ENCODE assay signal across 8 cellular contexts in genomic region chr3:186617038-186617934, GRCh38. TPM values are rescaled to one million over a fixed set of nuclear protein-coding genes. Genes with fewer than 3 reads are reported as not detected.
DNase-seq lines count a peak whose midpoint lies in the region; ATAC-seq and TF ChIP-seq lines count a peak whose summit lies in the region.

No MANE protein-coding gene starts in this region.

- H3K4me2 ChIP-seq in SK-N-SH = peak overlapping the region; percentile 59

- H3K9ac ChIP-seq in SK-N-SH = no peak overlapping the region

- no peaks in the 10 kb centered on the region for H3K36me3 Mint-ChIP-seq in activated naive CD4-positive, alpha-beta T cell treated with anti-CD3 and anti-CD28 coated beads, Interleukin-2, amount 10 ng/mL, durations not matched to agents 7 days and 5 days

- H3K4me1 Mint-ChIP-seq in activated naive CD4-positive, alpha-beta T cell treated with anti-CD3 and anti-CD28 coated beads, Interleukin-2, amount 10 ng/mL, durations not matched to agents 7 days and 5 days = peaks cover 22% of the 10 kb centered on the region

- TF ChIP-seq EP300 in SK-N-SH (IDR thresholded peaks at IDR 0.05; ENCODE audit: borderline replicate concordance in 1 of 2, low read depth in 1 of 2, low read length in 1 of 2) (no peak), upper lobe of left lung (IDR thresholded peaks at IDR 0.05) (no peak)

- no peaks in the 10 kb centered on the region for H3K9me3 Mint-ChIP-seq in activated naive CD4-positive, alpha-beta T cell treated with anti-CD3 and anti-CD28 coated beads, Interleukin-2, amount 10 ng/mL, durations not matched to agents 7 days and 5 days

- peak overlapping the region; percentile 19 for H3K4me3 Mint-ChIP-seq in activated naive CD4-positive, alpha-beta T cell treated with anti-CD3 and anti-CD28 coated beads, Interleukin-2, amount 10 ng/mL, durations not matched to agents 7 days and 5 days

- H3F3A ChIP-seq in SK-N-SH (replicated peaks; ENCODE audit: insufficient read depth) = no peaks in the 10 kb centered on the region

- peak; percentile 69 for TF ChIP-seq RAD21 in SK-N-SH (IDR thresholded peaks at IDR 0.05; ENCODE audit: low read length)

- WGBS in SK-N-SH (ENCODE audit: low lambda C conversion rate) = 28% methylated on average over 26 of the region's 30 CpGs
- WGBS in upper lobe of left lung, 2 donors = 19 to 25% methylated on average over 18 to 30 of the region's 30 CpGs

- H3K27ac Mint-ChIP-seq in activated naive CD4-positive, alpha-beta T cell treated with anti-CD3 and anti-CD28 coated beads, Interleukin-2, amount 10 ng/mL, durations not matched to agents 7 days and 5 days = no peak overlapping the region

- no peaks in the 10 kb centered on the region for H4K20me1 ChIP-seq in SK-N-SH (ENCODE audit: insufficient read depth)

- H3K9me3 ChIP-seq in SK-N-SH (no peaks in the 10 kb centered on the region), upper lobe of left lung (no peaks in the 10 kb centered on the region)

- peak overlapping the region in 1 of 2 experiments; percentile 34; a peak in 1 of 4 replicates for H3K4me3 ChIP-seq in SK-N-SH (ENCODE audit: low read depth in 2 of 2, low read length in 1 of 2)
- H3K4me3 ChIP-seq in upper lobe of left lung = no peak overlapping the region

- peak overlapping the region; percentile 57; the same call in 1 of the 2 replicates for H2AFZ ChIP-seq in SK-N-SH (ENCODE audit: low read depth)

- ATAC-seq in HG02610 (IDR thresholded peaks at IDR 0.05; ENCODE audit: unreplicated experiment) (peak; percentile 93), upper lobe of left lung (ENCODE audit: low FRiP score in 2 of 2) (peak; percentile 95 to 96)

- H3K27ac ChIP-seq in SK-N-SH (ENCODE audit: low read depth in 2 of 2, low read length in 1 of 2) = no peak overlapping the region
- peak overlapping the region in 1 of 4 donors; percentile 19 for H3K27ac ChIP-seq in upper lobe of left lung

- H3K4me1 ChIP-seq in SK-N-SH (ENCODE audit: control insufficient read depth in 1 of 2, insufficient read depth in 2 of 2, low read depth in 1 of 2, low read length in 1 of 2) (peaks cover 0 to 7% of the 10 kb centered on the region in 2 experiments; a peak in 2 of 4 replicates), upper lobe of left lung (peaks cover 7 to 10% (median 8%) of the 10 kb centered on the region in 4 donors)

- no peaks in the 10 kb centered on the region for H3K9me2 ChIP-seq in SK-N-SH

- H3K79me2 ChIP-seq in SK-N-SH (ENCODE audit: insufficient read depth) = no peaks in the 10 kb centered on the region

- CTCF ChIA-PET in SK-N-SH (lab: Yijun Ruan, JAX) = interaction anchor here (0.5 to 8.6 kb wide), 46 partner anchors 8 to 957 kb away, joined by 3 to 167 read pairs (median 4); partner anchors contain the start of genes EIF4A2, FETUB and RPL39L
- CTCF ChIA-PET in activated naive CD4-positive, alpha-beta T cell treated with anti-CD3 and anti-CD28 coated beads, Interleukin-2, amount 10 ng/mL, durations not matched to agents 7 days and 5 days (lab: Charles Lee) = interaction anchor here (0.6 to 5.6 kb wide), 49 partner anchors 8 to 957 kb away, joined by 3 to 136 read pairs (median 5); partner anchors contain the start of genes CRYGS, DNAJB11, EIF4A2 and TBCCD1

- H3K36me3 ChIP-seq in SK-N-SH (replicated peaks in 1 of 2; ENCODE audit: control insufficient read depth in 1 of 2, insufficient read depth in 2 of 2, low read length in 1 of 2) = no peaks in the 10 kb centered on the region
- no peaks in the 10 kb centered on the region for H3K36me3 ChIP-seq in upper lobe of left lung

- DNase-seq in GM10266 (ENCODE audit: extremely low spot score) (peak; percentile 91), NAMALWA (ENCODE audit: low spot score) (peak; percentile 77), SK-N-SH (peak; percentile 84), glomerular visceral epithelial cell (ENCODE audit: extremely low spot score) (peak; percentile 94), pons (ENCODE audit: low spot score) (peak; percentile 64), upper lobe of left lung (peak; percentile 89 to 92)
- peak; percentile 89 for DNase-seq in activated naive CD4-positive, alpha-beta T cell treated with anti-CD3 and anti-CD28 coated beads, Interleukin-2, amount 10 ng/mL, durations not matched to agents 7 days and 5 days

- POLR2A ChIA-PET in SK-N-SH (lab: Yijun Ruan, JAX) = interaction anchor here (4.9 kb wide), 1 partner anchor 167 kb away, joined by 31 read pairs; the partner anchor contains the start of gene EIF4A2

- H3K27me3 Mint-ChIP-seq in activated naive CD4-positive, alpha-beta T cell treated with anti-CD3 and anti-CD28 coated beads, Interleukin-2, amount 10 ng/mL, durations not matched to agents 7 days and 5 days = peaks cover 59% of the 10 kb centered on the region

- no peak for TF ChIP-seq POLR2A in upper lobe of left lung (IDR thresholded peaks at IDR 0.05)

- H3K27me3 ChIP-seq in SK-N-SH (ENCODE audit: insufficient read depth) (peaks cover 37% of the 10 kb centered on the region; the same call in 1 of the 2 replicates), upper lobe of left lung (no peaks in the 10 kb centered on the region)

- TF ChIP-seq CTCF in GM10266 (IDR thresholded peaks at IDR 0.05; ENCODE audit: control insufficient read depth, insufficient read depth, low read depth, missing control alignments) (peak; percentile 99), SK-N-SH (IDR thresholded peaks at IDR 0.05) (peak; percentile 85), upper lobe of left lung (IDR thresholded peaks at IDR 0.05) (peak; percentile 71 to 93 (median 88))

TF ChIP-seq in SK-N-SH, 30 proteins besides CTCF, POLR2A, EP300 and RAD21 (continues in another document):
- peak; percentile 39; the same call in 1 of the 2 replicates for TF ChIP-seq NFIC (IDR thresholded peaks at IDR 0.05; ENCODE audit: borderline replicate concordance)
- no peak for TF ChIP-seq USF2 (IDR thresholded peaks at IDR 0.05; ENCODE audit: borderline replicate concordance, low read depth, low read length)
- no peak for TF ChIP-seq ELF1 (IDR thresholded peaks at IDR 0.05)
- no peak for TF ChIP-seq USF1 (IDR thresholded peaks at IDR 0.05; ENCODE audit: borderline replicate concordance, low read depth)
- TF ChIP-seq, protein P1, sequence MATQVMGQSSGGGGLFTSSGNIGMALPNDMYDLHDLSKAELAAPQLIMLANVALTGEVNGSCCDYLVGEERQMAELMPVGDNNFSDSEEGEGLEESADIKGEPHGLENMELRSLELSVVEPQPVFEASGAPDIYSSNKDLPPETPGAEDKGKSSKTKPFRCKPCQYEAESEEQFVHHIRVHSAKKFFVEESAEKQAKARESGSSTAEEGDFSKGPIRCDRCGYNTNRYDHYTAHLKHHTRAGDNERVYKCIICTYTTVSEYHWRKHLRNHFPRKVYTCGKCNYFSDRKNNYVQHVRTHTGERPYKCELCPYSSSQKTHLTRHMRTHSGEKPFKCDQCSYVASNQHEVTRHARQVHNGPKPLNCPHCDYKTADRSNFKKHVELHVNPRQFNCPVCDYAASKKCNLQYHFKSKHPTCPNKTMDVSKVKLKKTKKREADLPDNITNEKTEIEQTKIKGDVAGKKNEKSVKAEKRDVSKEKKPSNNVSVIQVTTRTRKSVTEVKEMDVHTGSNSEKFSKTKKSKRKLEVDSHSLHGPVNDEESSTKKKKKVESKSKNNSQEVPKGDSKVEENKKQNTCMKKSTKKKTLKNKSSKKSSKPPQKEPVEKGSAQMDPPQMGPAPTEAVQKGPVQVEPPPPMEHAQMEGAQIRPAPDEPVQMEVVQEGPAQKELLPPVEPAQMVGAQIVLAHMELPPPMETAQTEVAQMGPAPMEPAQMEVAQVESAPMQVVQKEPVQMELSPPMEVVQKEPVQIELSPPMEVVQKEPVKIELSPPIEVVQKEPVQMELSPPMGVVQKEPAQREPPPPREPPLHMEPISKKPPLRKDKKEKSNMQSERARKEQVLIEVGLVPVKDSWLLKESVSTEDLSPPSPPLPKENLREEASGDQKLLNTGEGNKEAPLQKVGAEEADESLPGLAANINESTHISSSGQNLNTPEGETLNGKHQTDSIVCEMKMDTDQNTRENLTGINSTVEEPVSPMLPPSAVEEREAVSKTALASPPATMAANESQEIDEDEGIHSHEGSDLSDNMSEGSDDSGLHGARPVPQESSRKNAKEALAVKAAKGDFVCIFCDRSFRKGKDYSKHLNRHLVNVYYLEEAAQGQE (IDR thresholded peaks at IDR 0.05; ENCODE audit: low read depth, low read length) = no peak
- no peak for TF ChIP-seq MXI1 (IDR thresholded peaks at IDR 0.05; ENCODE audit: low read depth, low read length)

RNA-seq across cellular contexts. Expression of gene AHSG, which starts 4.4 kb away (rescaled TPM):
- not detected in 2 replicates for polyA plus RNA-seq in SK-N-SH (2012; rRNA removed)
- polyA plus RNA-seq in SK-N-SH (2012; cell fraction: cytosol; rRNA removed) = not detected in 2 replicates
- polyA plus RNA-seq in SK-N-SH (2012; cell fraction: nucleus; rRNA removed) = not detected in 2 replicates
- total RNA-seq in upper lobe of left lung = 1 to 10 TPM in 2 of 6 donors, not detected in 4; 1.1 to 1.5 TPM

RNA-seq across cellular contexts. Expression of gene FETUB, which starts 22.9 kb away (rescaled TPM):
- 0.05 TPM in 2 replicates for polyA plus RNA-seq in SK-N-SH (2012; rRNA removed)
- 0.03 TPM in 2 replicates for polyA plus RNA-seq in SK-N-SH (2012; cell fraction: cytosol; rRNA removed)
- polyA plus RNA-seq in SK-N-SH (2012; cell fraction: nucleus; rRNA removed) = 0.06 and 0.11 TPM in 2 replicates
- not detected for total RNA-seq in upper lobe of left lung

RNA-seq across cellular contexts. Expression of gene DNAJB11, which starts 46.8 kb away (rescaled TPM):
- 33.3 and 36.0 TPM in 2 replicates for polyA plus RNA-seq in SK-N-SH (2012; rRNA removed)
- polyA plus RNA-seq in SK-N-SH (2012; cell fraction: cytosol; rRNA removed) = 41.9 and 50.6 TPM in 2 replicates
- 19.1 and 30.3 TPM in 2 replicates for polyA plus RNA-seq in SK-N-SH (2012; cell fraction: nucleus; rRNA removed)
- 10 to 100 TPM; 10.5 to 52.7 (median 38.9) TPM for total RNA-seq in upper lobe of left lung

RNA-seq across cellular contexts. Expression of gene HRG, which starts 48.5 kb away (rescaled TPM):
- not detected in 2 replicates for polyA plus RNA-seq in SK-N-SH (2012; rRNA removed)
- not detected in 2 replicates for polyA plus RNA-seq in SK-N-SH (2012; cell fraction: cytosol; rRNA removed)
- not detected in 2 replicates for polyA plus RNA-seq in SK-N-SH (2012; cell fraction: nucleus; rRNA removed)
- total RNA-seq in upper lobe of left lung = under 1 TPM in 2 of 6 donors, not detected in 4; 0.13 to 0.23 TPM

RNA-seq across cellular contexts. Expression of gene TBCCD1, which starts 50.1 kb away (rescaled TPM):
- 6.5 and 9.1 TPM in 2 replicates for polyA plus RNA-seq in SK-N-SH (2012; rRNA removed)
- 6.5 and 7.9 TPM in 2 replicates for polyA plus RNA-seq in SK-N-SH (2012; cell fraction: cytosol; rRNA removed)
- polyA plus RNA-seq in SK-N-SH (2012; cell fraction: nucleus; rRNA removed) = 6.2 and 12.6 TPM in 2 replicates
- 10 to 100 TPM in 5 of 6 donors, 1 to 10 TPM in 1; 8.3 to 20.4 (median 11.0) TPM for total RNA-seq in upper lobe of left lung
